In genomic region chr15:69160141-69160975, GRCh38 we compare ENCODE assay signal across 8 cellular contexts. TPM values are rescaled to one million over a fixed set of nuclear protein-coding genes. Genes with fewer than 3 reads are reported as not detected.
DNase-seq lines count a peak whose midpoint lies in the region; ATAC-seq, FAIRE-seq and TF ChIP-seq lines count a peak whose summit lies in the region.

GLCE (plus strand) TSS chr15:69160635; CDS start chr15:69255807, 95,172 bp downstream.

- FAIRE-seq in HepG2 (lab: Jason Lieb, UNC) = peak; percentile 77

- H4K20me1 ChIP-seq in HepG2 (ENCODE audit: insufficient read depth, low read length) = no peaks in the 10 kb centered on the region

- H3K27ac Mint-ChIP-seq in CD14-positive monocyte = peak within 1 kb of the TSS; percentile 74 to 93 (median 81)

- H3K9me3 ChIP-seq in HepG2 (ENCODE audit: low read length) = no peaks in the 10 kb centered on the region

- H3K27ac ChIP-seq in dorsolateral prefrontal cortex (peak within 1 kb of the TSS in 58 of 59 donors; percentile 55 to 98 (median 93)), HepG2 (ENCODE audit: extremely low read length, insufficient read depth, low read length) (peak within 1 kb of the TSS; percentile 81)

- no peaks in the 10 kb centered on the region for H3K36me3 ChIP-seq in HepG2 (replicated peaks in 1 of 2; ENCODE audit: control insufficient read depth in 1 of 2, insufficient read depth in 2 of 2, low read length in 2 of 2)

- H2AFZ ChIP-seq in HepG2 (ENCODE audit: low read length) = peak within 1 kb of the TSS; percentile 95

- H3K36me3 Mint-ChIP-seq in CD14-positive monocyte = no peaks in the 10 kb centered on the region

- no TSS peak for BruUV-seq in HepG2 (replicated peaks; lab: Mats Ljungman, UMichigan)

- intact Hi-C loops in CD14-positive monocyte (cut with micrococcal nuclease) = no loop called here
- intact Hi-C loops in dorsolateral prefrontal cortex (cut with DNase I) = loop anchor here in 1 of 2 donors (2.0 to 5.0 kb wide), 3 partner anchors 103 to 292 kb away; partner anchors contain the start of gene RPLP1
- intact Hi-C loops in HepG2 (cut with micrococcal nuclease; ENCODE audit: unreplicated experiment) = loop anchor here (1.0 to 10.0 kb wide), 4 partner anchors 64 to 234 kb away; no protein-coding TSS in a partner anchor

- TF ChIP-seq CTCF in CD14-positive monocyte (IDR thresholded peaks at IDR 0.05) = no peak
- peak in 27 of 56 donors; percentile 8 to 51 (median 28) for TF ChIP-seq CTCF in dorsolateral prefrontal cortex (IDR thresholded peaks at IDR 0.05 in 54 of 56, conservative IDR thresholded peaks at IDR 0.05 in 2 of 56; ENCODE audit: low read depth in 1 of 56, partially characterized antibody in 56 of 56)
- peak; percentile 21; the same call in 1 of the 2 replicates for TF ChIP-seq CTCF in HepG2 (CRISPR knock-in tag; IDR thresholded peaks at IDR 0.05)

- H3K27me3 ChIP-seq in dorsolateral prefrontal cortex (no peaks in the 10 kb centered on the region), HepG2 (ENCODE audit: control insufficient read depth in 1 of 2, insufficient read depth in 2 of 2, low read length in 2 of 2) (peaks cover 0 to 3% of the 10 kb centered on the region in 2 experiments; a peak in 3 of 5 replicates)

- H3K4me1 Mint-ChIP-seq in CD14-positive monocyte = peaks cover 21% of the 10 kb centered on the region

- H3K4me1 ChIP-seq in HepG2 (ENCODE audit: insufficient read depth, low read length) = peaks cover 31% of the 10 kb centered on the region

- peaks cover 0 to 1% (median 0%) of the 10 kb centered on the region in 7 donors for H3K9me3 Mint-ChIP-seq in CD14-positive monocyte

- peaks cover 33% of the 10 kb centered on the region for H3K79me2 ChIP-seq in HepG2 (ENCODE audit: insufficient read depth, low read length)

- ATAC-seq in GM19397 (IDR thresholded peaks at IDR 0.05; ENCODE audit: unreplicated experiment) (peak; percentile 95), HG03565 (IDR thresholded peaks at IDR 0.05; ENCODE audit: unreplicated experiment) (peak; percentile 85), HepG2 (peak; percentile 94)

- POLR2A ChIA-PET in HepG2 (lab: Yijun Ruan, JAX) = interaction anchor here (1.0 to 3.6 kb wide), 9 partner anchors 9 to 302 kb away, joined by 3 to 29 read pairs (median 5); partner anchors contain the start of gene RPLP1

- WGBS in HepG2 (ENCODE audit: low lambda C conversion rate) = 1% methylated on average over 32 of the region's 75 CpGs

- peak within 1 kb of the TSS; percentile 93 for H3K9ac ChIP-seq in HepG2 (ENCODE audit: insufficient read depth, low read depth, low read length)

- H3K4me3 ChIP-seq in dorsolateral prefrontal cortex (peak within 1 kb of the TSS; percentile 57 to 96 (median 85)), HepG2 (replicated peaks in 1 of 3; ENCODE audit: insufficient read depth in 1 of 3, low read depth in 2 of 3, low read length in 3 of 3) (peak within 1 kb of the TSS; percentile 93 to 97 (median 94))

- peak; percentile 48; the same call in 1 of the 2 replicates for TF ChIP-seq RAD21 in HepG2 (CRISPR knock-in tag; IDR thresholded peaks at IDR 0.05)

- DNase-seq in CD14-positive monocyte (ENCODE audit: low spot score) = peak; percentile 90
- peak; percentile 94 for DNase-seq in NCI-H774 (lab: John Stamatoyannopoulos, UW)
- peak; percentile 95 for DNase-seq in activated CD4-positive, alpha-beta T cell treated with anti-CD3 and anti-CD28 coated beads, Interleukin-2, amount 50 U/mL, for 48 hours
- peak; percentile 93 to 99 (median 97) for DNase-seq in dorsolateral prefrontal cortex
- peak; percentile 90 for DNase-seq in HepG2 (ENCODE audit: low spot score)
- DNase-seq in stimulated activated CD4-positive, alpha-beta T cell treated with anti-CD3 and anti-CD28 coated beads, Interleukin-2, amount 100 ng/mL, for 48 hours = peak; percentile 89

- peak within 1 kb of the TSS; percentile 93 to 98 for H3K4me3 Mint-ChIP-seq in CD14-positive monocyte

- peak within 1 kb of the TSS; percentile 88 for H3K4me2 ChIP-seq in HepG2 (ENCODE audit: low read depth, low read length)

- CTCF ChIA-PET in HepG2 (lab: Yijun Ruan, JAX; ENCODE audit: low intra/inter-chr PET ratio, low total read pairs) = no interaction called here

- H3K27me3 Mint-ChIP-seq in CD14-positive monocyte (ENCODE audit: low read depth in 3 of 3) = peaks cover 7 to 15% (median 12%) of the 10 kb centered on the region in 3 donors

- TF ChIP-seq EP300 in HepG2 (IDR thresholded peaks at IDR 0.05; ENCODE audit: low read depth in 2 of 2, low read length in 2 of 2) (no peak), HepG2 (CRISPR knock-in tag; IDR thresholded peaks at IDR 0.05; ENCODE audit: borderline replicate concordance) (no peak)

- peak; percentile 93 to 94 for TF ChIP-seq POLR2A in HepG2 (IDR thresholded peaks at IDR 0.05; ENCODE audit: insufficient read depth in 1 of 2, low read depth in 2 of 2, low read length in 2 of 2)

- in situ Hi-C loops in HepG2 (cut with HindIII; ENCODE audit: extremely low pct_ligation_motif_present, low pct_unique_long_range_greater_than_20kb) = loop anchor here (5.0 kb wide), 2 partner anchors 62 to 103 kb away; no protein-coding TSS in a partner anchor

TF ChIP-seq in HepG2, 621 proteins besides CTCF, POLR2A, EP300 and RAD21 (continues in another document):
- TF ChIP-seq GTF3A (CRISPR knock-in tag; conservative IDR thresholded peaks at IDR 0.05) (no peak), BRF2 (CRISPR knock-in tag; IDR thresholded peaks at IDR 0.05) (no peak), BATF2 (CRISPR knock-in tag; IDR thresholded peaks at IDR 0.05) (no peak), TBL1XR1 (IDR thresholded peaks at IDR 0.05; ENCODE audit: borderline replicate concordance, low read length, partially characterized antibody) (no peak), ZNF234 (CRISPR knock-in tag; conservative IDR thresholded peaks at IDR 0.05) (no peak), ZFP41 (CRISPR knock-in tag; IDR thresholded peaks at IDR 0.05; ENCODE audit: borderline replicate concordance) (no peak), E2F5 (CRISPR knock-in tag; conservative IDR thresholded peaks at IDR 0.05) (peak; percentile 27; the same call in 1 of the 2 replicates), ZBTB21 (CRISPR knock-in tag; IDR thresholded peaks at IDR 0.05) (no peak), CBX1 (IDR thresholded peaks at IDR 0.05; ENCODE audit: low read depth) (peak; percentile 72), NFYB (CRISPR knock-in tag; IDR thresholded peaks at IDR 0.05) (peak; percentile 89), SP2 (CRISPR knock-in tag; IDR thresholded peaks at IDR 0.05) (peak; percentile 93), ZNF616 (CRISPR knock-in tag; IDR thresholded peaks at IDR 0.05; ENCODE audit: low read depth) (no peak), U2AF1 (optimal IDR thresholded peaks at IDR 0.05; ENCODE audit: low read depth, low read length) (no peak), DDIT3 (CRISPR knock-in tag; IDR thresholded peaks at IDR 0.05) (no peak)

RNA-seq across cellular contexts. Expression of gene GLCE, which starts in this region (rescaled TPM):
- polyA plus RNA-seq in CD14-positive monocyte (10 to 100 TPM; 24.0 to 24.3 TPM), HepG2 (2011; rRNA removed) (21.4 and 23.4 TPM in 2 replicates)
- total RNA-seq in dorsolateral prefrontal cortex (10 to 100 TPM; 10.7 to 33.2 (median 23.6) TPM), HepG2 (2016; rRNA removed; fragmentation: Illumina TruSeq; extraction: Trizol) (11.0 and 12.9 TPM in 2 replicates)
- total RNA-seq in HepG2 (2016; cell fraction: cytosol; rRNA removed; fragmentation: Illumina TruSeq; extraction: Trizol; ENCODE audit: low read depth) = 7.1 and 9.3 TPM in 2 replicates
- total RNA-seq in HepG2 (2016; cell fraction: insoluble cytoplasmic fraction; rRNA removed; fragmentation: Illumina TruSeq; extraction: Trizol) = 10.3 and 12.5 TPM in 2 replicates
- 8.0 and 10.0 TPM in 2 replicates for total RNA-seq in HepG2 (2016; cell fraction: membrane; rRNA removed; fragmentation: Illumina TruSeq; extraction: Trizol)
- 14.9 and 15.9 TPM in 2 replicates for total RNA-seq in HepG2 (2016; cell fraction: nucleus; rRNA removed; fragmentation: Illumina TruSeq; extraction: Trizol)
- 10.4 and 19.7 TPM in 2 replicates for polyA plus RNA-seq in HepG2 (2011; cell fraction: cytosol; rRNA removed)
- 10.7 and 13.6 TPM in 2 replicates for polyA plus RNA-seq in HepG2 (2011; cell fraction: nucleus; rRNA removed)
- 13.7 TPM in 2 replicates for polyA plus RNA-seq in HepG2 (2012)
- polyA plus RNA-seq in HepG2 (2016; cell fraction: cytosol; fragmentation: Illumina TruSeq; extraction: Trizol; ENCODE audit: low read depth) = 3.3 and 5.1 TPM in 2 replicates
- 9.0 and 10.0 TPM in 2 replicates for polyA plus RNA-seq in HepG2 (2016; cell fraction: insoluble cytoplasmic fraction; fragmentation: Illumina TruSeq; extraction: Trizol; ENCODE audit: low read depth)
- 3.6 and 6.6 TPM in 2 replicates for polyA plus RNA-seq in HepG2 (2016; cell fraction: membrane; fragmentation: Illumina TruSeq; extraction: Trizol; ENCODE audit: low read depth)
- polyA plus RNA-seq in HepG2 (2016; cell fraction: nucleus; fragmentation: Illumina TruSeq; extraction: Trizol; ENCODE audit: insufficient read depth, low read depth) = 14.1 and 14.8 TPM in 2 replicates
- polyA minus RNA-seq in HepG2 (2011; rRNA and poly(A)+ RNA removed; ENCODE audit: low replicate concordance) = 10.1 and 13.0 TPM in 2 replicates
- polyA minus RNA-seq in HepG2 (2011; cell fraction: cytosol; rRNA and poly(A)+ RNA removed) = 25.0 and 28.1 TPM in 2 replicates
- 38.9 and 47.0 TPM in 2 replicates for polyA minus RNA-seq in HepG2 (2011; cell fraction: nucleus; rRNA and poly(A)+ RNA removed)

Comparison
In these comparisons a context has a peak if more than half of its experiments do, and no peak if none do; other contexts are left out.
1. Peak in every context shown above with its lines: DNase-seq, ATAC-seq, H3K4me3 ChIP-seq and H3K27ac ChIP-seq.